ENCODE assay signal across 10 cellular contexts in genomic region chr7:24828871-24829661, GRCh38.
DNase-seq lines count a peak whose midpoint lies in the region; ATAC-seq lines count a peak whose summit lies in the region.
"Had no signal": no experiment of that assay in that cellular context is flagged by ENCODE, and none has a peak within 500 bp of the region (broad histone marks: within the 10 kb centered on the region; RNA-seq: fewer than 3 reads in every experiment).

No MANE protein-coding gene starts in this region.

- H3K4me2 ChIP-seq in mesendoderm (ENCODE audit: low read length) = no peak overlapping the region

- DNase-seq in COR-L47 (lab: John Stamatoyannopoulos, UW) = peak; percentile 11
- peak; percentile 41 to 82 for DNase-seq in NCI-H2081 (lab: John Stamatoyannopoulos, UW)
- peak in 10 of 61 donors; percentile 10 to 67 (median 22) for DNase-seq in caudate nucleus (lab: John Stamatoyannopoulos, UW)
- peak; percentile 82 for DNase-seq in mesendoderm
- DNase-seq in MV-4-11 (lab: John Stamatoyannopoulos, UW) = no peak
- no peak for DNase-seq in stimulated activated naive CD4-positive, alpha-beta T cell (lab: John Stamatoyannopoulos, UW)

- no peaks in the 10 kb centered on the region for H3K36me3 ChIP-seq in mesendoderm (ENCODE audit: control insufficient read depth, insufficient read depth, low read length)

- no peaks in the 10 kb centered on the region for H3K27me3 ChIP-seq in mesendoderm (ENCODE audit: insufficient read depth, low read length, poor library complexity)
- H3K27me3 ChIP-seq: body of pancreas had no signal

- no peak overlapping the region for H3K9ac ChIP-seq in mesendoderm (ENCODE audit: low read length)

- no peak overlapping the region for H3K18ac ChIP-seq in mesendoderm (ENCODE audit: low read length)

- ATAC-seq in GM18870 (IDR thresholded peaks at IDR 0.05; ENCODE audit: unreplicated experiment) (no peak), HG03196 (IDR thresholded peaks at IDR 0.05; ENCODE audit: unreplicated experiment) (no peak)
- ATAC-seq: body of pancreas had no signal

- H3K79me2 ChIP-seq in mesendoderm (ENCODE audit: control insufficient read depth, insufficient read depth, low read length) = no peaks in the 10 kb centered on the region

- no peaks in the 10 kb centered on the region for H3K4me1 ChIP-seq in mesendoderm (ENCODE audit: control insufficient read depth, low read depth, low read length)

- no peak overlapping the region for H3K4ac ChIP-seq in mesendoderm (ENCODE audit: low read depth, low read length)

- H2BK120ac ChIP-seq in mesendoderm (ENCODE audit: low read depth, low read length) = no peak overlapping the region

- no peak overlapping the region for H4K8ac ChIP-seq in mesendoderm (ENCODE audit: low read depth, low read length)

- H3K27ac ChIP-seq in caudate nucleus (ENCODE audit: low read depth, low read length) (peak overlapping the region; percentile 67), mesendoderm (ENCODE audit: low read depth, low read length) (no peak overlapping the region)
- H3K27ac ChIP-seq: body of pancreas, HL-60 had no signal

- no peaks in the 10 kb centered on the region for H3K79me1 ChIP-seq in mesendoderm (ENCODE audit: low read length)

- no peak overlapping the region for H4K5ac ChIP-seq in mesendoderm (ENCODE audit: low read length)

- no peak overlapping the region for H3K56ac ChIP-seq in mesendoderm (ENCODE audit: low read length)

- no peak overlapping the region for H2BK5ac ChIP-seq in mesendoderm (ENCODE audit: low read length)

- no peak overlapping the region for H2BK15ac ChIP-seq in mesendoderm (replicated peaks; ENCODE audit: low read depth)

- no peak overlapping the region for H3K4me3 ChIP-seq in mesendoderm (ENCODE audit: low read length)
- H3K4me3 ChIP-seq: body of pancreas had no signal

- H2AK5ac ChIP-seq in mesendoderm (ENCODE audit: low read length) = no peak overlapping the region

- no CpG with 5 or more reads among the region's 1 CpG for WGBS in mesendoderm (ENCODE audit: extremely low coverage, insufficient coverage, low lambda C conversion rate)

- no peak overlapping the region for H3K23ac ChIP-seq in mesendoderm (ENCODE audit: low read length)

Comparison
In these comparisons a context has a peak if more than half of its experiments do, and no peak if none do; other contexts are left out.
1. DNase-seq: peak in COR-L47 (single experiment), NCI-H2081 (2 of 2) and mesendoderm (single experiment); none in MV-4-11 (single experiment) and stimulated activated naive CD4-positive, alpha-beta T cell (0 of 6).